34 cellular contexts compared by ENCODE assay signal in the genomic region with DNA sequence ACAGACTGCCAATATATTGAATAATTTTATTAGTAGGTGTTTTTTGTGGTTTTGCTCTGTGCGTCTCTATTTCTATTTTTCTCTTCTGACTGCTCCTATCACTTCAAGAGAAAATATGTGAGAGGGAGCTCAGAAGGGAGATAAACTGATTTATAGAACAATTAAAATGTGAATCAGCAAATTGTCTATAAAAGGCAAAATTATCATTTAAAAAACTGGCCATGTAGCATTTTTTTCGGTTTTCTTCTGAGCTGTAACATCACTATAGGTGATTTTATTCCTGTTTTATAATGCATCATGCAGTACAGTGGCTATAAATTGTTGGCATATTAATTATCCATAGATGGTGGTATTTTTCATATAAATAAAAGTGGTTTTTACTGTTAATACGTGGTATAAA.
"Had no signal": no experiment of that assay in that cellular context is flagged by ENCODE, and none has a peak within 500 bp of the region (broad histone marks: within the 10 kb centered on the region; RNA-seq: fewer than 3 reads in every experiment).

No MANE protein-coding gene starts in this region.

- H3K4me3 ChIP-seq: MG63 had no signal

- H3K27me3 ChIP-seq: MG63 had no signal

- H3K9me3 ChIP-seq: MG63 had no signal

- H3K36me3 ChIP-seq: MG63 had no signal

- DNase-seq: Karpas-422, Kasumi-1, MG63, MM.1S, MV-4-11, NCI-H1048, NCI-H1092, NCI-H1092 treated with DMSO at 0.1 percent for 48 hours, NCI-H1105, NCI-H1105 treated with DMSO at 0.1 percent for 48 hours, NCI-H1417, NCI-H1417 treated with DMSO at 0.1 percent for 48 hours, NCI-H1436, NCI-H1436 treated with DMSO at 0.1 percent for 48 hours, NCI-H146, NCI-H1694, NCI-H1694 treated with DMSO at 0.1 percent for 48 hours, NCI-H187, NCI-H187 treated with DMSO at 0.1 percent for 48 hours, NCI-H1930, NCI-H2029, NCI-H2029 treated with DMSO at 0.1 percent for 48 hours, NCI-H2081, NCI-H2081 treated with DMSO at 0.1 percent for 48 hours, NCI-H2107, NCI-H2171, NCI-H2171 treated with DMSO at 0.1 percent for 48 hours, NCI-H2227 treated with DMSO at 0.1 percent for 48 hours, NCI-H226, NCI-H345, NCI-H446, NCI-H446 treated with DMSO at 0.1 percent for 48 hours, NCI-H510A, NCI-H510A treated with DMSO at 0.1 percent for 48 hours had no signal
